ENCODE assay signal across 1 cellular context in the genomic region with DNA sequence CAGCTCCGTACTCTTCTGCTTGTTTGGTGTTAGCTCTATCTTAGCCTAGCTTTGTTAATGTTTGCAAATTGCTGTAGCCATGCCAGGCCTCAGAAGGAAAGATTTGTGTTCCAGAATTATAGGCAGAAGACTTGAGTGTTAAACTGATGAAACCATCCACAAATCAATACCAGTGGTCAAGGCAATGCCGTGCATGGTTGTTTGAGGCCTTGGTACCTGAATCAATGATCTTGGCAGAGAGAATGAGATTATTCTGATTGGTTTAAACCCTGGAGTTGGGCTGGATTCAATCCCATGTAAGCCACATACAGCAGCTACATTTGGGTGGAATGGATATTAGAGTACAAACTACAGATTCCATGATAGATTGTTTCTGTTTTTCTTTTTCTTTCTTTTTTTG.
TF ChIP-seq lines count a peak whose summit lies in the region.

No MANE protein-coding gene starts in this region.

TF ChIP-seq in IMR-90, 13 proteins besides CTCF, POLR2A, EP300 and RAD21 (continued from another document):
- no peak for TF ChIP-seq ELK1 (IDR thresholded peaks at IDR 0.05; ENCODE audit: borderline replicate concordance, low read depth, low read length)
